21 cellular contexts compared by ENCODE assay signal in genomic region chr4:1614049-1614448, GRCh38.
"Had no signal": no experiment of that assay in that cellular context is flagged by ENCODE, and none has a peak within 500 bp of the region (broad histone marks: within the 10 kb centered on the region; RNA-seq: fewer than 3 reads in every experiment).

No MANE protein-coding gene starts in this region.

- H3K9me3 ChIP-seq: lower lobe of right lung, neutrophil, psoas muscle, thoracic aorta, transverse colon had no signal

- H3K4me3 Mint-ChIP-seq: nephron progenitor cell had no signal

- H3K36me3 ChIP-seq: heart right ventricle, left lung, lower lobe of right lung, neutrophil, stomach, thoracic aorta, transverse colon had no signal

- H3K27ac ChIP-seq: dorsolateral prefrontal cortex, heart right ventricle, left lung, lower lobe of right lung, neutrophil, psoas muscle, stomach, thoracic aorta, transverse colon had no signal

- FAIRE-seq: frontal cortex, islet of Langerhans had no signal

- ATAC-seq: esophagus mucosa, heart right ventricle, left lung, lower lobe of right lung, psoas muscle, sciatic nerve had no signal

- H3K27me3 ChIP-seq: dorsolateral prefrontal cortex, left lung, neutrophil, transverse colon had no signal

- H3K4me3 ChIP-seq: dorsolateral prefrontal cortex, heart right ventricle, left lung, lower lobe of right lung, psoas muscle, stomach, thoracic aorta, transverse colon had no signal

- H3K27ac Mint-ChIP-seq: nephron progenitor cell had no signal

- H3K4me1 ChIP-seq: left lung, psoas muscle, stomach, transverse colon had no signal

- DNase-seq: cortex of kidney; dorsolateral prefrontal cortex; effector CD8-positive, alpha-beta T cell; heart right ventricle; hypothalamus; lower lobe of right lung; mesenchymal stem cell; midbrain; nephron progenitor cell; stimulated activated CD4-positive, alpha-beta T cell treated with anti-CD3 and anti-CD28 coated beads, Interleukin-2, amount 100 ng/mL, for 24 hours; stomach; substantia nigra; transverse colon had no signal
